ENCODE assay signal across 8 cellular contexts in genomic region chr22:41401781-41402648, GRCh38. TPM values are rescaled to one million over a fixed set of nuclear protein-coding genes. Genes with fewer than 3 reads are reported as not detected.
DNase-seq lines count a peak whose midpoint lies in the region; ATAC-seq and TF ChIP-seq lines count a peak whose summit lies in the region.

No MANE protein-coding gene starts in this region.

- H3K27me3 ChIP-seq in BJ (ENCODE audit: control insufficient read depth, insufficient read depth, low read length) = no peaks in the 10 kb centered on the region

- H3K36me3 ChIP-seq in BJ (ENCODE audit: control insufficient read depth, insufficient read depth, low read length) = peaks cover 9% of the 10 kb centered on the region

- POLR2A ChIA-PET in BJ (lab: Charles Lee) = interaction anchor here (0.5 to 0.8 kb wide), 3 partner anchors 20 to 117 kb away, joined by 3 to 7 read pairs (median 3); partner anchors contain the start of gene TEF

- ATAC-seq in HG02870 (IDR thresholded peaks at IDR 0.05; ENCODE audit: unreplicated experiment) = no peak

- peak; percentile 44 for DNase-seq in BJ (ENCODE audit: low read depth)
- DNase-seq in NCI-H2107 treated with DMSO at 0.1 percent for 48 hours (lab: John Stamatoyannopoulos, UW; ENCODE audit: unreplicated experiment) = peak; percentile 75
- DNase-seq in dermis blood vessel endothelial cell = peak; percentile 36
- DNase-seq in mucosa of gallbladder (ENCODE audit: low spot score) = peak; percentile 90
- DNase-seq in activated T-cell treated with anti-CD3 and anti-CD28 coated beads, Interleukin-2, amount 50 U/mL, for 1 hour = no peak
- DNase-seq in AML-193 (lab: John Stamatoyannopoulos, UW) = no peak
- DNase-seq in activated CD4-positive, alpha-beta T cell treated with anti-CD3 and anti-CD28 coated beads for 4 hours = no peak

- CTCF ChIA-PET in BJ (lab: Yijun Ruan, JAX) = interaction anchor here (0.7 to 6.9 kb wide), 16 partner anchors 9 to 479 kb away, joined by 3 to 170 read pairs (median 7); partner anchors contain the start of genes TEF and TOB2

- TF ChIP-seq CTCF in BJ (IDR thresholded peaks at IDR 0.05; ENCODE audit: insufficient read depth, low read depth, low read length) = no peak

- no peak overlapping the region for H3K4me3 ChIP-seq in BJ (ENCODE audit: low read depth, low read length)

RNA-seq across cellular contexts. Expression of gene TEF, which starts 20.3 kb away (rescaled TPM):
- polyA plus RNA-seq in BJ (2011; rRNA removed) = 21.0 and 28.7 TPM in 2 replicates
- polyA minus RNA-seq in BJ (2011; rRNA and poly(A)+ RNA removed) = 26.2 and 39.5 TPM in 2 replicates
- total RNA-seq in dermis blood vessel endothelial cell (4.3 and 7.4 TPM in 2 replicates), mucosa of gallbladder (28.4 TPM)

RNA-seq across cellular contexts. Expression of gene TOB2, which starts 44.6 kb away (rescaled TPM):
- polyA plus RNA-seq in BJ (2011; rRNA removed) = 16.6 and 24.3 TPM in 2 replicates
- polyA minus RNA-seq in BJ (2011; rRNA and poly(A)+ RNA removed) = 25.6 and 27.3 TPM in 2 replicates
- total RNA-seq in dermis blood vessel endothelial cell = 18.0 and 25.7 TPM in 2 replicates
- total RNA-seq in mucosa of gallbladder = 131 TPM

Comparison
In these comparisons a context has a peak if more than half of its experiments do, and no peak if none do; other contexts are left out.
1. DNase-seq: peak in BJ (single experiment), NCI-H2107 treated with DMSO at 0.1 percent for 48 hours (single experiment), dermis blood vessel endothelial cell (single experiment) and mucosa of gallbladder (single experiment); none in activated T-cell treated with anti-CD3 and anti-CD28 coated beads, Interleukin-2, amount 50 U/mL, for 1 hour (single experiment), AML-193 (0 of 2) and activated CD4-positive, alpha-beta T cell treated with anti-CD3 and anti-CD28 coated beads for 4 hours (0 of 2).